9 cellular contexts compared by ENCODE assay signal in the genomic region with DNA sequence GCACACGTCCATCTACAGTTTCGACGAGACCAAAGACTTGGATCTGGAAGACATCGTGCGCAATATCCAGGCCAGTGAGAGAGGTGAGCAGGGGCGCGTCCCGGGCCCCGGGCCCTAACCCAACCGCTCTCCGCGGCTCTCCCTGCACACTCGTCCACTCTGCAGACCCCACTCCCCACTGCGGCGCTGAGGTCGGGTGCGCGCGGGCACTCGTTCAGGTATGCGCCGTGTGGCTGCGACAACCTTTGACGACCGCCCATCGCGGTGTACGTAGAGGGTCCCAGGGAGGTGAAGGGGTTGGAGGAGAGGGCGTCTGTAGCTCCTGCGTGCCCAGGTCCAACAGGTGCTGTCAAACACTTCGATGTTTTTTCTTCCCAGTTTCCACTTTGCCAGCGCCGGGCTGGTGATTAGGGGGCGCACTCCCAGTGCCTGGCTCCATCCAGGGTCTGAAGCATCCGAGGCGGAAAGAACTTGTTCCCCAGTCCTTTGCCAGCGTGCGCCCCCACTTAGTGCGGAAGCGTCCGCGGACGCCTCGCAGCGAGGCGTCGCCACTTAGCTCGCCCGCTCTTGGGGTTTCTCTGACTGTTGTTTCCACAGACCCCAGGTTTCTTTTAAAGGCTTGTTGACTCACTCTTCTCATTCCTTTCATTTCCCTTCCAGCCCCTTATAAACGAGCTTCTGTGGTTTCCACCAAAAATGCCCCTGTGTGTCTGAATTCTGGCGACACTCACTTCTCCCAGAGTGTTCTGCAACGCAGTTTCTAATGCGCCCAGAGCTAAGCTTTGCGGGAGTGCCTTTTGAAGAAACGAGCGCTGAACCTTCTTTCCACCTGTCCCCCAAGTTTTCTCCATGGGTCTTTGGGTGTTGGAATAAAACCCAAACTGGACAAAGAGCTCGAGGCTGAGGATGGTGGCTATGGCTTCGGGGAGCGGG. TPM values are rescaled to one million over a fixed set of nuclear protein-coding genes. Genes with fewer than 3 reads are reported as not detected.
DNase-seq lines count a peak whose midpoint lies in the region; ATAC-seq, FAIRE-seq and TF ChIP-seq lines count a peak whose summit lies in the region.
"Had no signal": no experiment of that assay in that cellular context is flagged by ENCODE, and none has a peak within 500 bp of the region (broad histone marks: within the 10 kb centered on the region; RNA-seq: fewer than 3 reads in every experiment).

No MANE protein-coding gene starts in this region.

- peaks cover 24% of the 10 kb centered on the region for H3K4me1 ChIP-seq in keratinocyte (ENCODE audit: control insufficient read depth, extremely low read depth, insufficient read depth, low read length)
- H3K4me1 ChIP-seq in body of pancreas: peaks cover 29% of the 10 kb centered on the region

- intact Hi-C loops in body of pancreas (cut with DNase I): no loop called here

- H2AFZ ChIP-seq in keratinocyte (ENCODE audit: control insufficient read depth, low read length): no peak overlapping the region

- H3K4me1 Mint-ChIP-seq in activated naive CD8-positive, alpha-beta T cell treated with anti-CD3 and anti-CD28 coated beads, Interleukin-2, amount 10 ng/mL, durations not matched to agents 7 days and 5 days: peaks cover 21% of the 10 kb centered on the region

- no peaks in the 10 kb centered on the region for H3K79me2 ChIP-seq in keratinocyte (ENCODE audit: control insufficient read depth, insufficient read depth, low read length)

- H3K4me3 Mint-ChIP-seq in activated naive CD8-positive, alpha-beta T cell treated with anti-CD3 and anti-CD28 coated beads, Interleukin-2, amount 10 ng/mL, durations not matched to agents 7 days and 5 days: peak overlapping the region; percentile 35

- peaks cover 3% of the 10 kb centered on the region for H3K36me3 Mint-ChIP-seq in activated naive CD8-positive, alpha-beta T cell treated with anti-CD3 and anti-CD28 coated beads, Interleukin-2, amount 10 ng/mL, durations not matched to agents 7 days and 5 days

- POLR2A ChIA-PET in activated naive CD8-positive, alpha-beta T cell treated with anti-CD3 and anti-CD28 coated beads, Interleukin-2, amount 10 ng/mL, durations not matched to agents 7 days and 5 days (lab: Charles Lee): no interaction called here

- TF ChIP-seq CTCF in keratinocyte (optimal IDR thresholded peaks at IDR 0.05 in 1 of 3, IDR thresholded peaks at IDR 0.05 in 1 of 3, conservative IDR thresholded peaks at IDR 0.05 in 1 of 3; ENCODE audit: extremely low read depth in 1 of 3, insufficient read depth in 2 of 3, low read length in 3 of 3): peak in 1 of 3 experiments; percentile 38
- no peak for TF ChIP-seq CTCF in body of pancreas (IDR thresholded peaks at IDR 0.05)

- no peak for FAIRE-seq in keratinocyte (lab: Jason Lieb, UNC)
- FAIRE-seq: A204.1 had no signal

- no peak for ATAC-seq in activated naive CD8-positive, alpha-beta T cell treated with anti-CD3 and anti-CD28 coated beads, Interleukin-2, amount 10 ng/mL, durations not matched to agents 7 days and 5 days (ENCODE audit: low read depth)
- no peak for ATAC-seq in stimulated activated naive CD8-positive, alpha-beta T cell treated with anti-CD3 and anti-CD28 coated beads, Interleukin-15, Interleukin-2, amounts not matched to agents 100 U/mL and 50 U/mL, for 24 hours
- no peak for ATAC-seq in body of pancreas

- no peaks in the 10 kb centered on the region for H3K9me1 ChIP-seq in keratinocyte (ENCODE audit: control insufficient read depth, extremely low read depth, insufficient read depth, low read length)

- WGBS in body of pancreas, 2 donors: 2 to 5% methylated on average over 31 to 59 of the region's 59 CpGs

- peaks cover 34% of the 10 kb centered on the region for H3K27me3 ChIP-seq in keratinocyte (ENCODE audit: control insufficient read depth, extremely low read depth, insufficient read depth, low read length)
- H3K27me3 ChIP-seq in body of pancreas: peaks cover 0 to 5% of the 10 kb centered on the region in 2 donors

- dilution Hi-C loops in keratinocyte (cut with MboI; ENCODE audit: extremely low pct_ligation_motif_present, low sequenced_read_pairs): no loop called here

- DNase-seq in SIG-M5 treated with dmso at 0.1 percent for 504 hours (lab: John Stamatoyannopoulos, UW; ENCODE audit: unreplicated experiment) (peak; percentile 42), SIG-M5 (lab: John Stamatoyannopoulos, UW) (no peak), keratinocyte (ENCODE audit: low read depth, low spot score) (no peak), OCI-M1 (lab: John Stamatoyannopoulos, UW) (no peak), body of pancreas (no peak), NCI-H2171 treated with DMSO at 0.1 percent for 48 hours (lab: John Stamatoyannopoulos, UW) (no peak)
- peak; percentile 34 for DNase-seq in activated naive CD8-positive, alpha-beta T cell treated with anti-CD3 and anti-CD28 coated beads, Interleukin-2, amount 10 ng/mL, durations not matched to agents 7 days and 5 days
- DNase-seq in stimulated activated naive CD8-positive, alpha-beta T cell treated with anti-CD3 and anti-CD28 coated beads, Interleukin-15, Interleukin-2, amounts not matched to agents 100 U/mL and 50 U/mL, for 24 hours: peak; percentile 17

- no peak overlapping the region for H3K9ac ChIP-seq in keratinocyte (ENCODE audit: control insufficient read depth, extremely low read depth, insufficient read depth, low read length)

- H3K27ac Mint-ChIP-seq in activated naive CD8-positive, alpha-beta T cell treated with anti-CD3 and anti-CD28 coated beads, Interleukin-2, amount 10 ng/mL, durations not matched to agents 7 days and 5 days: peak overlapping the region; percentile 30

- no peaks in the 10 kb centered on the region for H3K36me3 ChIP-seq in keratinocyte (ENCODE audit: control insufficient read depth in 2 of 2, extremely low read depth in 1 of 2, insufficient read depth in 2 of 2, low read length in 2 of 2)
- H3K36me3 ChIP-seq in body of pancreas (replicated peaks in 1 of 2; ENCODE audit: insufficient read depth in 1 of 2, low read depth in 2 of 2): no peaks in the 10 kb centered on the region

- H3K27ac ChIP-seq in keratinocyte (ENCODE audit: control insufficient read depth, insufficient read depth, low read length) (no peak overlapping the region), body of pancreas (no peak overlapping the region)

- TF ChIP-seq POLR2A in body of pancreas (IDR thresholded peaks at IDR 0.05): no peak

- H3K27me3 Mint-ChIP-seq in activated naive CD8-positive, alpha-beta T cell treated with anti-CD3 and anti-CD28 coated beads, Interleukin-2, amount 10 ng/mL, durations not matched to agents 7 days and 5 days: peaks cover 69% of the 10 kb centered on the region

- no peaks in the 10 kb centered on the region for H3K9me3 ChIP-seq in keratinocyte (ENCODE audit: control insufficient read depth, low read depth, low read length)
- H3K9me3 ChIP-seq in body of pancreas: no peaks in the 10 kb centered on the region

- H3K4me2 ChIP-seq in keratinocyte (ENCODE audit: control insufficient read depth, extremely low read depth, insufficient read depth, low read depth, low read length): peak overlapping the region; percentile 94

- peak overlapping the region in 2 of 3 experiments; percentile 40 to 62 for H3K4me3 ChIP-seq in keratinocyte (ENCODE audit: control insufficient read depth in 2 of 3, extremely low read depth in 1 of 3, insufficient read depth in 2 of 3, low read depth in 1 of 3, low read length in 3 of 3)
- no peak overlapping the region for H3K4me3 ChIP-seq in body of pancreas

- no peaks in the 10 kb centered on the region for H3K9me3 Mint-ChIP-seq in activated naive CD8-positive, alpha-beta T cell treated with anti-CD3 and anti-CD28 coated beads, Interleukin-2, amount 10 ng/mL, durations not matched to agents 7 days and 5 days

- H4K20me1 ChIP-seq in keratinocyte (ENCODE audit: control insufficient read depth, extremely low read depth, insufficient read depth, low read length): no peaks in the 10 kb centered on the region

RNA-seq across cellular contexts. Expression of a gene that starts 1.6 kb away (rescaled TPM):
- total RNA-seq in activated naive CD8-positive, alpha-beta T cell treated with anti-CD3 and anti-CD28 coated beads, Interleukin-2, amount 10 ng/mL, durations not matched to agents 7 days and 5 days: under 1 TPM in 1 of 2 experiments, not detected in 1; 0.17 TPM
- polyA plus RNA-seq in keratinocyte: 0.01 to 0.55 TPM (median 0.12 TPM) in 3 replicates
- polyA plus RNA-seq in keratinocyte (2011; ENCODE audit: low read depth): 0.39 TPM
- 0.06 and 0.12 TPM in 2 replicates for polyA plus RNA-seq in keratinocyte (2011; cell fraction: cytosol; rRNA removed)
- polyA plus RNA-seq in keratinocyte (2011; cell fraction: nucleus; rRNA removed): 0.29 and 0.53 TPM in 2 replicates
- 0.05 and 0.47 TPM in 2 replicates for polyA plus RNA-seq in keratinocyte (2012; ENCODE audit: low replicate concordance)
- polyA minus RNA-seq in keratinocyte: 0.10 to 1.2 TPM in 2 of 3 replicates, not detected in the other
- not detected for polyA minus RNA-seq in keratinocyte (2011; cell fraction: cytosol; rRNA and poly(A)+ RNA removed)
- polyA minus RNA-seq in keratinocyte (2011; cell fraction: nucleus; rRNA and poly(A)+ RNA removed): 0.21 and 1.7 TPM in 2 replicates
- total RNA-seq in body of pancreas: 1 to 10 TPM; 2.6 to 4.7 TPM

Comparison
In these comparisons a context has a peak if more than half of its experiments do, and no peak if none do; other contexts are left out.
1. DNase-seq: peak in SIG-M5 treated with dmso at 0.1 percent for 504 hours (single experiment), activated naive CD8-positive, alpha-beta T cell treated with anti-CD3 and anti-CD28 coated beads, Interleukin-2, amount 10 ng/mL, durations not matched to agents 7 days and 5 days (single experiment) and stimulated activated naive CD8-positive, alpha-beta T cell treated with anti-CD3 and anti-CD28 coated beads, Interleukin-15, Interleukin-2, amounts not matched to agents 100 U/mL and 50 U/mL, for 24 hours (single experiment); none in SIG-M5 (single experiment), keratinocyte (single experiment), OCI-M1 (single experiment), body of pancreas (0 of 4) and NCI-H2171 treated with DMSO at 0.1 percent for 48 hours (single experiment).
2. H3K4me3 ChIP-seq: peak in keratinocyte (2 of 3); none in body of pancreas (0 of 2).